In the genomic region with DNA sequence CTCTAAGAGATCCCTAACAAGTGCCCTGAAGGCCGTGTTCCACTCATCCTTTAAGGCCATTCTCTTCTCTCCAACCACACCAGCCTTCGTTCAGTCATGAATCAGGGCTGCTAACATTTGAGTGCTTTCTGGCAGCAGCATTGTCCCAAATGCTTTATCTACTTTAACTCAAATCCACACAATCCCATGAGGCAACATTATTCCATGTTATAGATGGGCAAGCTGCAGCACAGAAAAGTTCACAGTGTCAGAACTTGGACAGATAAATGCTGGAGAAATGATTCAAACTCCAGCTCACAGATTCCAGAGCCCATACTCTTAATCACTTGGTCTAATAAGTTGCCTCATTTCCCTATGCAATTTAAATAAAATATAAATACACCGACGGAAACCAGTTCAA, we compare ENCODE assay signal across 1 cellular context.
TF ChIP-seq lines count a peak whose summit lies in the region.

No MANE protein-coding gene starts in this region.

TF ChIP-seq in endothelial cell of umbilical vein, 7 proteins besides CTCF, POLR2A, EP300 and RAD21:
- TF ChIP-seq GATA2 (IDR thresholded peaks at IDR 0.05; ENCODE audit: insufficient read depth, insufficient read length, low read depth, low read length), result no peak
- no peak for TF ChIP-seq FOS (IDR thresholded peaks at IDR 0.05; ENCODE audit: borderline replicate concordance, insufficient read depth, low read length)
- no peak for TF ChIP-seq JUN (IDR thresholded peaks at IDR 0.05; ENCODE audit: borderline replicate concordance, insufficient read depth, insufficient read length, low read depth)
- TF ChIP-seq POLR2AphosphoS5 (IDR thresholded peaks at IDR 0.05; ENCODE audit: insufficient read depth, low read depth, low read length), result no peak
- TF ChIP-seq MYC (IDR thresholded peaks at IDR 0.05; ENCODE audit: low read depth, low read length), result no peak
- TF ChIP-seq MAX (IDR thresholded peaks at IDR 0.05; ENCODE audit: insufficient read depth, insufficient read length), result no peak
- no peak for TF ChIP-seq EZH2 (IDR thresholded peaks at IDR 0.05; ENCODE audit: borderline replicate concordance, low read depth, low read length, severe bottlenecking)
